In genomic region chr7:87007063-87007462, GRCh38 we compare ENCODE assay signal across 22 cellular contexts. TPM values are rescaled to one million over a fixed set of nuclear protein-coding genes. Genes with fewer than 3 reads are reported as not detected.
DNase-seq lines count a peak whose midpoint lies in the region; ATAC-seq, FAIRE-seq and TF ChIP-seq lines count a peak whose summit lies in the region.
"Had no signal": no experiment of that assay in that cellular context is flagged by ENCODE, and none has a peak within 500 bp of the region (broad histone marks: within the 10 kb centered on the region; RNA-seq: fewer than 3 reads in every experiment).

No MANE protein-coding gene starts in this region.

- H3K9me3 ChIP-seq in GM12878 (replicated peaks; ENCODE audit: control insufficient read depth, insufficient read depth, low read length) (no peaks in the 10 kb centered on the region), BE2C (no peaks in the 10 kb centered on the region)
- H3K9me3 ChIP-seq: BLaER1, HAP-1 had no signal

- SMC1A ChIA-PET in GM12878 (lab: Charles Lee; ENCODE audit: uncharacterized antibody, unreplicated experiment) = no interaction called here

- POLR2A ChIA-PET in GM12878 (lab: Charles Lee) = no interaction called here
- POLR2A ChIA-PET in activated CD4-positive, alpha-beta memory T cell treated with anti-CD3 and anti-CD28 coated beads, Interleukin-2, amount 10 ng/mL, durations not matched to agents 7 days and 5 days (lab: Charles Lee) = no interaction called here

- BruUV-seq in GM12878 (replicated peaks; lab: Mats Ljungman, UMichigan) = no TSS peak

- FAIRE-seq in GM12878 (lab: Jason Lieb, UNC) = peak; percentile 41
- FAIRE-seq: D721Med, GM12891 had no signal

- no peak for TF ChIP-seq POLR2A in GM12878 (IDR thresholded peaks at IDR 0.05; ENCODE audit: low read depth, low read length)

- peaks cover 4% of the 10 kb centered on the region for H3K27me3 Mint-ChIP-seq in activated T-cell treated with anti-CD3 and anti-CD28 coated beads, Interleukin-2, amount 50 U/mL, for 72 hours (ENCODE audit: low read depth)
- H3K27me3 Mint-ChIP-seq in activated T-cell treated with anti-CD3 and anti-CD28 coated beads, Interleukin-2, amount 50 U/mL, for 4 hours (ENCODE audit: low read depth) = no peaks in the 10 kb centered on the region
- no peaks in the 10 kb centered on the region for H3K27me3 Mint-ChIP-seq in activated naive CD8-positive, alpha-beta T cell treated with anti-CD3 and anti-CD28 coated beads, Interleukin-2, amount 50 U/mL, for 24 hours
- H3K27me3 Mint-ChIP-seq in activated CD4-positive, alpha-beta memory T cell treated with anti-CD3 and anti-CD28 coated beads, Interleukin-2, amount 10 ng/mL, durations not matched to agents 7 days and 5 days = no peaks in the 10 kb centered on the region

- H3K9ac ChIP-seq in GM12878 (ENCODE audit: control insufficient read depth, insufficient read depth, low read length) = no peak overlapping the region
- H3K9ac ChIP-seq: BLaER1 had no signal

- H3K27ac Mint-ChIP-seq in activated T-cell treated with anti-CD3 and anti-CD28 coated beads, Interleukin-2, amount 50 U/mL, for 72 hours = no peak overlapping the region
- no peak overlapping the region for H3K27ac Mint-ChIP-seq in stimulated activated effector memory CD8-positive, alpha-beta T cell treated with anti-CD3 and anti-CD28 coated beads, Interleukin-12 subunit alpha, Interleukin-12 subunit beta, amount 100 ng/mL, for 72 hours
- no peak overlapping the region for H3K27ac Mint-ChIP-seq in activated naive CD8-positive, alpha-beta T cell treated with anti-CD3 and anti-CD28 coated beads, Interleukin-2, amount 50 U/mL, for 24 hours
- no peak overlapping the region for H3K27ac Mint-ChIP-seq in activated CD4-positive, alpha-beta memory T cell treated with anti-CD3 and anti-CD28 coated beads, Interleukin-2, amount 10 ng/mL, durations not matched to agents 7 days and 5 days
- H3K27ac Mint-ChIP-seq: CD4-positive, CD25-positive, alpha-beta regulatory T cell; GM23338; HFFc6 had no signal

- H3K4me3 ChIP-seq in GM12878 (no peak overlapping the region), BE2C (ENCODE audit: low read depth, low read length) (no peak overlapping the region)
- H3K4me3 ChIP-seq: BLaER1, GM23338, HAP-1 had no signal

- no peak for TF ChIP-seq RAD21 in GM12878 (IDR thresholded peaks at IDR 0.05; ENCODE audit: insufficient read depth, low read depth, low read length)

- H2AFZ ChIP-seq in GM12878 (ENCODE audit: control insufficient read depth, low read depth, low read length) = no peak overlapping the region
- H2AFZ ChIP-seq: GM23338 had no signal

- H3K4me1 ChIP-seq in GM12878 (ENCODE audit: control insufficient read depth, insufficient read depth, low read length) (no peaks in the 10 kb centered on the region), BE2C (peaks cover 3% of the 10 kb centered on the region)
- H3K4me1 ChIP-seq: BLaER1 had no signal

- intact Hi-C loops in GM12878 (cut with micrococcal nuclease; ENCODE audit: unreplicated experiment) = no loop called here

- no peak for DNase-seq in activated T-cell treated with anti-CD3 and anti-CD28 coated beads, Interleukin-2, amount 50 U/mL, for 72 hours
- no peak for DNase-seq in activated T-cell treated with anti-CD3 and anti-CD28 coated beads, Interleukin-2, amount 50 U/mL, for 4 hours
- DNase-seq in GM12878 (ENCODE audit: low read depth, low spot score) (no peak), BE2C (no peak)
- DNase-seq in stimulated activated effector memory CD8-positive, alpha-beta T cell treated with anti-CD3 and anti-CD28 coated beads, Interleukin-12 subunit alpha, Interleukin-12 subunit beta, amount 100 ng/mL, for 72 hours (ENCODE audit: low spot score in 2 of 2) = no peak
- no peak for DNase-seq in activated naive CD8-positive, alpha-beta T cell treated with anti-CD3 and anti-CD28 coated beads, Interleukin-2, amount 50 U/mL, for 24 hours
- DNase-seq in activated CD4-positive, alpha-beta memory T cell treated with anti-CD3 and anti-CD28 coated beads, Interleukin-2, amount 10 ng/mL, durations not matched to agents 7 days and 5 days = no peak
- DNase-seq: CD4-positive, CD25-positive, alpha-beta regulatory T cell; CD8-positive, alpha-beta memory T cell; DMS 273 treated with DMSO at 0.1 percent for 48 hours; DMS79; EL; GDM1; HFFc6 had no signal

- H3K4me2 ChIP-seq in GM12878 (ENCODE audit: control insufficient read depth, insufficient read depth) = no peak overlapping the region
- H3K4me2 ChIP-seq: BLaER1, GM23338 had no signal

- no peaks in the 10 kb centered on the region for H3K9me3 Mint-ChIP-seq in activated T-cell treated with anti-CD3 and anti-CD28 coated beads, Interleukin-2, amount 50 U/mL, for 72 hours
- H3K9me3 Mint-ChIP-seq in activated T-cell treated with anti-CD3 and anti-CD28 coated beads, Interleukin-2, amount 50 U/mL, for 4 hours = no peaks in the 10 kb centered on the region
- H3K9me3 Mint-ChIP-seq in stimulated activated effector memory CD8-positive, alpha-beta T cell treated with anti-CD3 and anti-CD28 coated beads, Interleukin-12 subunit alpha, Interleukin-12 subunit beta, amount 100 ng/mL, for 72 hours = no peaks in the 10 kb centered on the region
- H3K9me3 Mint-ChIP-seq in activated naive CD8-positive, alpha-beta T cell treated with anti-CD3 and anti-CD28 coated beads, Interleukin-2, amount 50 U/mL, for 24 hours = no peaks in the 10 kb centered on the region
- H3K9me3 Mint-ChIP-seq in activated CD4-positive, alpha-beta memory T cell treated with anti-CD3 and anti-CD28 coated beads, Interleukin-2, amount 10 ng/mL, durations not matched to agents 7 days and 5 days = no peaks in the 10 kb centered on the region
- H3K9me3 Mint-ChIP-seq: CD4-positive, CD25-positive, alpha-beta regulatory T cell; CD8-positive, alpha-beta memory T cell; GM23338; HFFc6 had no signal

- H3K36me3 Mint-ChIP-seq in activated T-cell treated with anti-CD3 and anti-CD28 coated beads, Interleukin-2, amount 50 U/mL, for 72 hours (ENCODE audit: insufficient read depth in 2 of 2) = no peaks in the 10 kb centered on the region
- no peaks in the 10 kb centered on the region for H3K36me3 Mint-ChIP-seq in activated T-cell treated with anti-CD3 and anti-CD28 coated beads, Interleukin-2, amount 50 U/mL, for 4 hours (ENCODE audit: insufficient read depth)
- H3K36me3 Mint-ChIP-seq in stimulated activated effector memory CD8-positive, alpha-beta T cell treated with anti-CD3 and anti-CD28 coated beads, Interleukin-12 subunit alpha, Interleukin-12 subunit beta, amount 100 ng/mL, for 72 hours = no peaks in the 10 kb centered on the region
- no peaks in the 10 kb centered on the region for H3K36me3 Mint-ChIP-seq in activated naive CD8-positive, alpha-beta T cell treated with anti-CD3 and anti-CD28 coated beads, Interleukin-2, amount 50 U/mL, for 24 hours (ENCODE audit: low read depth)
- no peaks in the 10 kb centered on the region for H3K36me3 Mint-ChIP-seq in activated CD4-positive, alpha-beta memory T cell treated with anti-CD3 and anti-CD28 coated beads, Interleukin-2, amount 10 ng/mL, durations not matched to agents 7 days and 5 days (ENCODE audit: low read depth)
- H3K36me3 Mint-ChIP-seq: CD4-positive, CD25-positive, alpha-beta regulatory T cell had no signal

- no peak for TF ChIP-seq CTCF in GM12878 (IDR thresholded peaks at IDR 0.05 in 2 of 3, conservative IDR thresholded peaks at IDR 0.05 in 1 of 3; ENCODE audit: control insufficient read depth in 2 of 3, extremely low read depth in 1 of 3, insufficient read depth in 1 of 3, low read depth in 3 of 3, low read length in 3 of 3)
- TF ChIP-seq CTCF in BE2C (IDR thresholded peaks at IDR 0.05; ENCODE audit: low read depth, low read length) = no peak

- no peak overlapping the region for H3K4me3 Mint-ChIP-seq in activated T-cell treated with anti-CD3 and anti-CD28 coated beads, Interleukin-2, amount 50 U/mL, for 72 hours
- H3K4me3 Mint-ChIP-seq in activated T-cell treated with anti-CD3 and anti-CD28 coated beads, Interleukin-2, amount 50 U/mL, for 4 hours = no peak overlapping the region
- no peak overlapping the region for H3K4me3 Mint-ChIP-seq in stimulated activated effector memory CD8-positive, alpha-beta T cell treated with anti-CD3 and anti-CD28 coated beads, Interleukin-12 subunit alpha, Interleukin-12 subunit beta, amount 100 ng/mL, for 72 hours
- H3K4me3 Mint-ChIP-seq in activated naive CD8-positive, alpha-beta T cell treated with anti-CD3 and anti-CD28 coated beads, Interleukin-2, amount 50 U/mL, for 24 hours = no peak overlapping the region
- H3K4me3 Mint-ChIP-seq in activated CD4-positive, alpha-beta memory T cell treated with anti-CD3 and anti-CD28 coated beads, Interleukin-2, amount 10 ng/mL, durations not matched to agents 7 days and 5 days = no peak overlapping the region
- H3K4me3 Mint-ChIP-seq: CD4-positive, CD25-positive, alpha-beta regulatory T cell; CD8-positive, alpha-beta memory T cell; GM23338; HFFc6 had no signal

- H3K27me3 ChIP-seq in GM12878 (replicated peaks in 1 of 2; ENCODE audit: control insufficient read depth in 2 of 2, insufficient read depth in 2 of 2, low read length in 1 of 2) = no peaks in the 10 kb centered on the region
- 0 out of 2 replicates have a peak, but pooled peaks cover 3% of the 10 kb centered on the region for H3K27me3 ChIP-seq in BE2C
- H3K27me3 ChIP-seq: BLaER1 had no signal

- RAD21 ChIA-PET in GM12878 (lab: Charles Lee; ENCODE audit: unreplicated experiment) = no interaction called here

- H3K36me3 ChIP-seq in GM12878 (ENCODE audit: control insufficient read depth in 2 of 2, insufficient read depth in 2 of 2, low read length in 1 of 2) = no peaks in the 10 kb centered on the region
- H3K36me3 ChIP-seq in BE2C = no peaks in the 10 kb centered on the region
- H3K36me3 ChIP-seq: BLaER1, HAP-1 had no signal

- ATAC-seq in activated T-cell treated with anti-CD3 and anti-CD28 coated beads, Interleukin-2, amount 50 U/mL, for 72 hours (replicated peaks in 1 of 2) = peak; percentile 61 to 79
- ATAC-seq in activated T-cell treated with anti-CD3 and anti-CD28 coated beads, Interleukin-2, amount 50 U/mL, for 4 hours = no peak
- peak; percentile 53 for ATAC-seq in GM18870 (IDR thresholded peaks at IDR 0.05; ENCODE audit: unreplicated experiment)
- no peak for ATAC-seq in GM12878
- peak; percentile 78 for ATAC-seq in stimulated activated effector memory CD8-positive, alpha-beta T cell treated with anti-CD3 and anti-CD28 coated beads, Interleukin-12 subunit alpha, Interleukin-12 subunit beta, amount 100 ng/mL, for 72 hours
- no peak for ATAC-seq in activated naive CD8-positive, alpha-beta T cell treated with anti-CD3 and anti-CD28 coated beads, Interleukin-2, amount 50 U/mL, for 24 hours
- ATAC-seq: GM23338 had no signal

- in situ Hi-C loops in GM12878 (cut with MboI) = no loop called here

- peaks cover 16% of the 10 kb centered on the region for H3K4me1 Mint-ChIP-seq in activated T-cell treated with anti-CD3 and anti-CD28 coated beads, Interleukin-2, amount 50 U/mL, for 72 hours (ENCODE audit: low read depth)
- H3K4me1 Mint-ChIP-seq in activated T-cell treated with anti-CD3 and anti-CD28 coated beads, Interleukin-2, amount 50 U/mL, for 4 hours (ENCODE audit: low read depth) = peaks cover 11% of the 10 kb centered on the region
- H3K4me1 Mint-ChIP-seq in stimulated activated effector memory CD8-positive, alpha-beta T cell treated with anti-CD3 and anti-CD28 coated beads, Interleukin-12 subunit alpha, Interleukin-12 subunit beta, amount 100 ng/mL, for 72 hours = peaks cover 17% of the 10 kb centered on the region
- H3K4me1 Mint-ChIP-seq in activated naive CD8-positive, alpha-beta T cell treated with anti-CD3 and anti-CD28 coated beads, Interleukin-2, amount 50 U/mL, for 24 hours = no peaks in the 10 kb centered on the region
- H3K4me1 Mint-ChIP-seq in activated CD4-positive, alpha-beta memory T cell treated with anti-CD3 and anti-CD28 coated beads, Interleukin-2, amount 10 ng/mL, durations not matched to agents 7 days and 5 days = no peaks in the 10 kb centered on the region
- H3K4me1 Mint-ChIP-seq: CD4-positive, CD25-positive, alpha-beta regulatory T cell had no signal

- H3K79me2 ChIP-seq in GM12878 (ENCODE audit: control insufficient read depth, insufficient read depth, low read length) = no peaks in the 10 kb centered on the region

- no peaks in the 10 kb centered on the region for H4K20me1 ChIP-seq in GM12878 (ENCODE audit: control insufficient read depth, insufficient read depth)
- H4K20me1 ChIP-seq: BLaER1 had no signal

- TF ChIP-seq EP300 in GM12878 (IDR thresholded peaks at IDR 0.05; ENCODE audit: borderline replicate concordance in 1 of 2, control insufficient read depth in 1 of 2, low read depth in 2 of 2, low read length in 2 of 2) = no peak

- CTCF ChIA-PET in GM12878 (lab: Yijun Ruan, JAX) = no interaction called here
- CTCF ChIA-PET in activated CD4-positive, alpha-beta memory T cell treated with anti-CD3 and anti-CD28 coated beads, Interleukin-2, amount 10 ng/mL, durations not matched to agents 7 days and 5 days (lab: Charles Lee) = no interaction called here

- no peak overlapping the region for H3K27ac ChIP-seq in GM12878 (ENCODE audit: control insufficient read depth, insufficient read depth)
- H3K27ac ChIP-seq: BLaER1, C4-2B had no signal

RNA-seq across cellular contexts. Expression of gene ELAPOR2, which starts 52.4 kb away (rescaled TPM):
- 10 to 100 TPM in 1 of 2 donors, 1 to 10 TPM in 1; 9.3 to 16.8 TPM for total RNA-seq in activated T-cell treated with anti-CD3 and anti-CD28 coated beads, Interleukin-2, amount 50 U/mL, for 72 hours
- 1 to 10 TPM in 2 of 3 donors, under 1 TPM in 1; 0.91 to 2.0 (median 1.4) TPM for total RNA-seq in activated T-cell treated with anti-CD3 and anti-CD28 coated beads, Interleukin-2, amount 50 U/mL, for 4 hours
- total RNA-seq in GM12878 (2013; cell fraction: nucleolus; rRNA removed) = not detected in 2 replicates
- total RNA-seq in GM12878 (2014; rRNA removed) (3.9 and 4.6 TPM in 2 replicates), GM12878 (2014; rRNA removed; fragmentation: Illumina TruSeq; extraction: Trizol) (3.3 and 5.3 TPM in 2 replicates), GM12878 (2021) (4.0 and 7.1 TPM in 2 replicates)
- polyA plus RNA-seq in GM12878 (2011; ENCODE audit: low read depth) = 5.4 TPM
- polyA plus RNA-seq in GM12878 (2011; rRNA removed) (0.12 and 0.14 TPM in 2 replicates), GM12878 (2014; fragmentation: Illumina TruSeq; extraction: Trizol) (4.6 and 5.3 TPM in 2 replicates), GM12878 (2014; fragmentation: Nextera tagmentation; extraction: Ambion mirVana) (1 to 10 TPM; 1.3 to 2.3 TPM), GM12878 (2014; rRNA removed) (2.7 and 5.1 TPM in 2 replicates), GM12878 (2016; fragmentation: Nextera tagmentation; extraction: Ambion mirVana) (1 to 10 TPM; 1.6 to 3.7 TPM)
- 0.01 and 0.05 TPM in 2 replicates for polyA plus RNA-seq in GM12878 (2011; cell fraction: cytosol; rRNA removed)
- 0.12 TPM in 1 of 2 replicates, not detected in the other for polyA plus RNA-seq in GM12878 (2011; cell fraction: nucleus; rRNA removed)
- polyA plus RNA-seq in GM12878 (2012) = 4.5 and 5.2 TPM in 2 replicates
- polyA minus RNA-seq in GM12878 (2011; rRNA and poly(A)+ RNA removed) = 0.15 and 0.37 TPM in 2 replicates
- 1.7 TPM in 1 of 2 replicates, not detected in the other for polyA minus RNA-seq in GM12878 (2011; cell fraction: cytosol; rRNA and poly(A)+ RNA removed)
- polyA minus RNA-seq in GM12878 (2011; cell fraction: nucleus; rRNA and poly(A)+ RNA removed) = 0.36 TPM in 1 of 2 replicates, not detected in the other
- 1 to 10 TPM; 2.5 to 3.9 TPM for total RNA-seq in activated CD4-positive, alpha-beta memory T cell treated with anti-CD3 and anti-CD28 coated beads, Interleukin-2, amount 10 ng/mL, durations not matched to agents 7 days and 5 days
- 3.1 TPM for polyA plus RNA-seq in BE2C (2012; ENCODE audit: insufficient read depth, insufficient read length, low read depth)
- total RNA-seq: A673 had no signal

Comparison
In these comparisons a context has a peak if more than half of its experiments do, and no peak if none do; other contexts are left out.
1. ATAC-seq: peak in activated T-cell treated with anti-CD3 and anti-CD28 coated beads, Interleukin-2, amount 50 U/mL, for 72 hours (2 of 2), GM18870 (single experiment) and stimulated activated effector memory CD8-positive, alpha-beta T cell treated with anti-CD3 and anti-CD28 coated beads, Interleukin-12 subunit alpha, Interleukin-12 subunit beta, amount 100 ng/mL, for 72 hours (single experiment); none in activated T-cell treated with anti-CD3 and anti-CD28 coated beads, Interleukin-2, amount 50 U/mL, for 4 hours (0 of 2), GM12878 (single experiment) and activated naive CD8-positive, alpha-beta T cell treated with anti-CD3 and anti-CD28 coated beads, Interleukin-2, amount 50 U/mL, for 24 hours (single experiment).